In genomic region chr3:132253262-132253878, GRCh38 we compare ENCODE assay signal across 8 cellular contexts.
DNase-seq lines count a peak whose midpoint lies in the region; ATAC-seq, FAIRE-seq and TF ChIP-seq lines count a peak whose summit lies in the region.

No MANE protein-coding gene starts in this region.

- peak; percentile 72 for TF ChIP-seq CTCF in Calu3 (IDR thresholded peaks at IDR 0.05; ENCODE audit: unreplicated experiment)
- peak; percentile 72 for TF ChIP-seq CTCF in activated CD8-positive, alpha-beta T cell treated with anti-CD3 and anti-CD28 coated beads for 36 hours (IDR thresholded peaks at IDR 0.05)

- no peaks in the 10 kb centered on the region for H3K9me3 Mint-ChIP-seq in Calu3 (ENCODE audit: low read depth, unreplicated experiment)
- H3K9me3 Mint-ChIP-seq in activated CD8-positive, alpha-beta T cell treated with anti-CD3 and anti-CD28 coated beads for 36 hours: no peaks in the 10 kb centered on the region

- no peak overlapping the region for H3K27ac Mint-ChIP-seq in Calu3 (ENCODE audit: unreplicated experiment)
- no peak overlapping the region for H3K27ac Mint-ChIP-seq in activated CD8-positive, alpha-beta T cell treated with anti-CD3 and anti-CD28 coated beads for 36 hours

- POLR2A ChIA-PET in activated CD8-positive, alpha-beta T cell treated with anti-CD3 and anti-CD28 coated beads for 36 hours (lab: Charles Lee): no interaction called here

- H3K36me3 Mint-ChIP-seq in Calu3 (ENCODE audit: insufficient read depth, unreplicated experiment): no peaks in the 10 kb centered on the region
- no peaks in the 10 kb centered on the region for H3K36me3 Mint-ChIP-seq in activated CD8-positive, alpha-beta T cell treated with anti-CD3 and anti-CD28 coated beads for 36 hours (ENCODE audit: low read depth)

- peak; percentile 86 for FAIRE-seq in GM19239 (lab: Jason Lieb, UNC)

- CTCF ChIA-PET in Calu3 (lab: Charles Lee): interaction anchor here (1.1 to 2.4 kb wide), 2 partner anchors 89 to 91 kb away, joined by 3 to 7 read pairs; no protein-coding TSS in a partner anchor
- CTCF ChIA-PET in activated CD8-positive, alpha-beta T cell treated with anti-CD3 and anti-CD28 coated beads for 36 hours (lab: Charles Lee): interaction anchor here (6.0 kb wide), 1 partner anchor 90 kb away, joined by 50 read pairs; no protein-coding TSS in a partner anchor

- DNase-seq in Calu3 (peak; percentile 63), GM19239 (ENCODE audit: insufficient read length, low spot score) (peak; percentile 17), NCI-H1105 treated with DMSO at 0.1 percent for 48 hours (lab: John Stamatoyannopoulos, UW) (peak; percentile 62), hepatic stellate cell (ENCODE audit: low spot score) (peak; percentile 28), T1000 (lab: John Stamatoyannopoulos, UW) (no peak)
- peak; percentile 26 for DNase-seq in activated CD8-positive, alpha-beta T cell treated with anti-CD3 and anti-CD28 coated beads for 36 hours
- peak; percentile 6 for DNase-seq in stimulated activated naive CD8-positive, alpha-beta T cell treated with anti-CD3 and anti-CD28 coated beads, Interleukin-15, Interleukin-2, amounts not matched to agents 100 U/mL and 50 U/mL, for 24 hours
- no peak for DNase-seq in stimulated activated CD4-positive, alpha-beta T cell treated with anti-CD3 and anti-CD28 coated beads, Interleukin-2, amount 100 ng/mL, for 48 hours

- no peaks in the 10 kb centered on the region for H3K27me3 Mint-ChIP-seq in Calu3 (ENCODE audit: unreplicated experiment)
- peaks cover 11% of the 10 kb centered on the region for H3K27me3 Mint-ChIP-seq in activated CD8-positive, alpha-beta T cell treated with anti-CD3 and anti-CD28 coated beads for 36 hours

- no peak overlapping the region for H3K4me3 Mint-ChIP-seq in Calu3 (ENCODE audit: low read depth, unreplicated experiment)
- no peak overlapping the region for H3K4me3 Mint-ChIP-seq in activated CD8-positive, alpha-beta T cell treated with anti-CD3 and anti-CD28 coated beads for 36 hours

- intact Hi-C loops in Calu3 (cut with micrococcal nuclease; ENCODE audit: unreplicated experiment): loop anchor here (1.0 to 10.0 kb wide), 3 partner anchors 90 to 401 kb away; partner anchors contain the start of gene ACAD11
- intact Hi-C loops in activated CD8-positive, alpha-beta T cell treated with anti-CD3 and anti-CD28 coated beads for 36 hours (cut with micrococcal nuclease): loop anchor here (2.0 kb wide), 2 partner anchors 89 to 145 kb away; no protein-coding TSS in a partner anchor

- ATAC-seq in activated CD8-positive, alpha-beta T cell treated with anti-CD3 and anti-CD28 coated beads for 36 hours: peak; percentile 60
- ATAC-seq in stimulated activated naive CD8-positive, alpha-beta T cell treated with anti-CD3 and anti-CD28 coated beads, Interleukin-15, Interleukin-2, amounts not matched to agents 100 U/mL and 50 U/mL, for 24 hours: no peak

- BruUV-seq in Calu3 (replicated peaks; lab: Mats Ljungman, UMichigan): no TSS peak

- H3K4me1 Mint-ChIP-seq in Calu3 (ENCODE audit: low read depth, unreplicated experiment): peaks cover 27% of the 10 kb centered on the region
- no peaks in the 10 kb centered on the region for H3K4me1 Mint-ChIP-seq in activated CD8-positive, alpha-beta T cell treated with anti-CD3 and anti-CD28 coated beads for 36 hours (ENCODE audit: low read depth)

Comparison
In these comparisons a context has a peak if more than half of its experiments do, and no peak if none do; other contexts are left out.
1. DNase-seq: peak in Calu3 (single experiment), GM19239 (single experiment), NCI-H1105 treated with DMSO at 0.1 percent for 48 hours (single experiment), activated CD8-positive, alpha-beta T cell treated with anti-CD3 and anti-CD28 coated beads for 36 hours (single experiment), hepatic stellate cell (single experiment) and stimulated activated naive CD8-positive, alpha-beta T cell treated with anti-CD3 and anti-CD28 coated beads, Interleukin-15, Interleukin-2, amounts not matched to agents 100 U/mL and 50 U/mL, for 24 hours (single experiment); none in stimulated activated CD4-positive, alpha-beta T cell treated with anti-CD3 and anti-CD28 coated beads, Interleukin-2, amount 100 ng/mL, for 48 hours (0 of 2) and T1000 (single experiment).